1 cellular context compared by ENCODE assay signal in genomic region chr7:142629588-142630260, GRCh38.
TF ChIP-seq lines count a peak whose summit lies in the region.

No MANE protein-coding gene starts in this region.

TF ChIP-seq in SK-N-SH, 30 proteins besides CTCF, POLR2A, EP300 and RAD21 (continued from another document):
- no peak for TF ChIP-seq MAX (IDR thresholded peaks at IDR 0.05; ENCODE audit: low read depth)
- TF ChIP-seq NFIC (IDR thresholded peaks at IDR 0.05; ENCODE audit: borderline replicate concordance): peak; percentile 22; the same call in 1 of the 2 replicates
- no peak for TF ChIP-seq USF1 (IDR thresholded peaks at IDR 0.05; ENCODE audit: borderline replicate concordance, low read depth)
- TF ChIP-seq ZBTB33 (IDR thresholded peaks at IDR 0.05; ENCODE audit: borderline replicate concordance, low read depth): no peak
